ENCODE assay signal across 27 cellular contexts in the genomic region with DNA sequence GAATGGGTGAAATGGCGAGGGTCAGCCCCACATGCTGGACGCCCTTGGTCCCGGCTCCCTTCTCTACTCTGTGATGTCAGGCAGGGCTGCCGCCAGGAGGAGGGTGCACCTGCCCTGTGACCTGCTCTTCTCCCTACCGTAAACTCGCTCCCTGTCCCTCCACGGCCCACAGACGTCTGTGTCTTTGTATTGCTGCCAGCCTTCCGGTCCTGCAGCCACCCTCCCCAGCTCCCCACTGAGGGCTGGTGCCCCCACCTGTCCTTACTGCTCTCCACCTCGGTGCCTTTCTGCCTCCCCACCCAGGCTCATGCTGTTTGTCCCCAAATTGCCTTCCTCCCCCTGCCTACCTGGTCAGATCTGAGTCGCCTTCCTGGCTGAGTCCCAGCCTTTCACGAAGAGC. TPM values are rescaled to one million over a fixed set of nuclear protein-coding genes. Genes with fewer than 3 reads are reported as not detected.
DNase-seq lines count a peak whose midpoint lies in the region; ATAC-seq and TF ChIP-seq lines count a peak whose summit lies in the region.
"Had no signal": no experiment of that assay in that cellular context is flagged by ENCODE, and none has a peak within 500 bp of the region (broad histone marks: within the 10 kb centered on the region; RNA-seq: fewer than 3 reads in every experiment).

No MANE protein-coding gene starts in this region.

- peaks cover 80% of the 10 kb centered on the region for H3K4me1 Mint-ChIP-seq in activated CD8-positive, alpha-beta memory T cell treated with anti-CD3 and anti-CD28 coated beads, Interleukin-2, amount 10 ng/mL, durations not matched to agents 7 days and 5 days
- H3K4me1 Mint-ChIP-seq in activated CD8-positive, alpha-beta T cell treated with anti-CD3 and anti-CD28 coated beads for 36 hours (ENCODE audit: low read depth): peaks cover 38% of the 10 kb centered on the region

- peak overlapping the region in 12 of 21 experiments; percentile 18 to 84 (median 57) for H3K27ac ChIP-seq in skin epidermis
- H3K27ac ChIP-seq: dorsolateral prefrontal cortex, epithelial cell of prostate, GM23248, lower lobe of right lung, uterus had no signal

- POLR2A ChIA-PET in activated CD8-positive, alpha-beta T cell treated with anti-CD3 and anti-CD28 coated beads for 36 hours (lab: Charles Lee): no interaction called here

- H3K36me3 Mint-ChIP-seq in activated CD8-positive, alpha-beta memory T cell treated with anti-CD3 and anti-CD28 coated beads, Interleukin-2, amount 10 ng/mL, durations not matched to agents 7 days and 5 days: peaks cover 7% of the 10 kb centered on the region
- H3K36me3 Mint-ChIP-seq in activated CD8-positive, alpha-beta T cell treated with anti-CD3 and anti-CD28 coated beads for 36 hours (ENCODE audit: low read depth): no peaks in the 10 kb centered on the region

- no peak for TF ChIP-seq CTCF in GM12865 (IDR thresholded peaks at IDR 0.05; ENCODE audit: insufficient read depth, low read depth, low read length, missing control alignments)
- TF ChIP-seq CTCF in activated CD8-positive, alpha-beta T cell treated with anti-CD3 and anti-CD28 coated beads for 36 hours (IDR thresholded peaks at IDR 0.05): no peak

- H3K4me3 ChIP-seq in GM12865 (ENCODE audit: low read depth, low read length): peak overlapping the region; percentile 5; the same call in 1 of the 2 replicates
- H3K4me3 ChIP-seq in skin epidermis: no peak overlapping the region
- H3K4me3 ChIP-seq: dorsolateral prefrontal cortex, GM23248, lower lobe of right lung, MG63, uterus had no signal

- CTCF ChIA-PET in activated CD8-positive, alpha-beta memory T cell treated with anti-CD3 and anti-CD28 coated beads, Interleukin-2, amount 10 ng/mL, durations not matched to agents 7 days and 5 days (lab: Charles Lee): no interaction called here
- CTCF ChIA-PET in activated CD8-positive, alpha-beta T cell treated with anti-CD3 and anti-CD28 coated beads for 36 hours (lab: Charles Lee): interaction anchor here (0.9 kb wide), 1 partner anchor 20 kb away, joined by 3 read pairs; no protein-coding TSS in a partner anchor

- H3K27me3 Mint-ChIP-seq in activated CD8-positive, alpha-beta memory T cell treated with anti-CD3 and anti-CD28 coated beads, Interleukin-2, amount 10 ng/mL, durations not matched to agents 7 days and 5 days: peaks cover 2% of the 10 kb centered on the region
- H3K27me3 Mint-ChIP-seq in activated CD8-positive, alpha-beta T cell treated with anti-CD3 and anti-CD28 coated beads for 36 hours: no peaks in the 10 kb centered on the region

- no peak for ATAC-seq in activated CD8-positive, alpha-beta memory T cell treated with anti-CD3 and anti-CD28 coated beads, Interleukin-2, amount 10 ng/mL, durations not matched to agents 7 days and 5 days
- ATAC-seq in activated CD8-positive, alpha-beta T cell treated with anti-CD3 and anti-CD28 coated beads for 36 hours: no peak
- ATAC-seq in HG03439 (IDR thresholded peaks at IDR 0.05; ENCODE audit: unreplicated experiment): no peak
- ATAC-seq: lower lobe of right lung had no signal

- no peak for DNase-seq in activated CD8-positive, alpha-beta memory T cell treated with anti-CD3 and anti-CD28 coated beads, Interleukin-2, amount 10 ng/mL, durations not matched to agents 7 days and 5 days
- no peak for DNase-seq in activated CD8-positive, alpha-beta memory T cell treated with anti-CD3 and anti-CD28 coated beads, Interleukin-2, amount 50 U/mL, for 4 hours
- DNase-seq in GM12865 (ENCODE audit: low read depth) (no peak), NCI-H1417 (lab: John Stamatoyannopoulos, UW) (no peak), NCI-H774 (lab: John Stamatoyannopoulos, UW) (no peak)
- no peak for DNase-seq in activated CD8-positive, alpha-beta T cell treated with anti-CD3 and anti-CD28 coated beads for 36 hours
- DNase-seq: C1 segment of cervical spinal cord; DMS 273 treated with DMSO at 0.1 percent for 48 hours; dorsolateral prefrontal cortex; foreskin melanocyte; GM23248; kidney; lower lobe of right lung; MG63; retina; stimulated activated CD4-positive, alpha-beta T cell treated with anti-CD3 and anti-CD28 coated beads, Interleukin-12 subunit alpha, Interleukin-12 subunit beta, amount 100 ng/mL, for 4 hours; substantia nigra; uterus had no signal

- intact Hi-C loops in activated CD8-positive, alpha-beta T cell treated with anti-CD3 and anti-CD28 coated beads for 36 hours (cut with micrococcal nuclease): no loop called here

- H3K27ac Mint-ChIP-seq in activated CD8-positive, alpha-beta memory T cell treated with anti-CD3 and anti-CD28 coated beads, Interleukin-2, amount 10 ng/mL, durations not matched to agents 7 days and 5 days: peak overlapping the region; percentile 96
- H3K27ac Mint-ChIP-seq in activated CD8-positive, alpha-beta T cell treated with anti-CD3 and anti-CD28 coated beads for 36 hours: peak overlapping the region; percentile 18
- H3K27ac Mint-ChIP-seq: activated T-helper 2 cell treated with anti-CD3 and anti-CD28 coated beads, Interferon-gamma antibody, Interleukin-2, Interleukin-4, amounts not matched to agents 10 μg/mL and 5 μg/mL and 100 μg/mL, durations not matched to agents 14 hours and 24 hours and 36 hours; T-helper 1 cell treated with Interleukin-12 subunit alpha and Interleukin-12 subunit beta and Interleukin-4 antibody, amounts not matched to agents 30 μg/mL and 1 μg/mL, for 36 hours had no signal

- no peak overlapping the region for H3K4me3 Mint-ChIP-seq in activated CD8-positive, alpha-beta memory T cell treated with anti-CD3 and anti-CD28 coated beads, Interleukin-2, amount 10 ng/mL, durations not matched to agents 7 days and 5 days
- peak overlapping the region; percentile 5 for H3K4me3 Mint-ChIP-seq in activated CD8-positive, alpha-beta T cell treated with anti-CD3 and anti-CD28 coated beads for 36 hours
- H3K4me3 Mint-ChIP-seq: T-helper 1 cell treated with Interleukin-12 subunit alpha and Interleukin-12 subunit beta and Interleukin-4 antibody, amounts not matched to agents 30 μg/mL and 1 μg/mL, for 36 hours had no signal

- peaks cover 5% of the 10 kb centered on the region for H3K9me3 Mint-ChIP-seq in activated CD8-positive, alpha-beta memory T cell treated with anti-CD3 and anti-CD28 coated beads, Interleukin-2, amount 10 ng/mL, durations not matched to agents 7 days and 5 days (ENCODE audit: low read depth)
- no peaks in the 10 kb centered on the region for H3K9me3 Mint-ChIP-seq in activated CD8-positive, alpha-beta T cell treated with anti-CD3 and anti-CD28 coated beads for 36 hours
- H3K9me3 Mint-ChIP-seq: activated T-helper 2 cell treated with anti-CD3 and anti-CD28 coated beads, Interferon-gamma antibody, Interleukin-2, Interleukin-4, amounts not matched to agents 10 μg/mL and 5 μg/mL and 100 μg/mL, durations not matched to agents 14 hours and 24 hours and 36 hours; T-helper 1 cell treated with Interleukin-12 subunit alpha and Interleukin-12 subunit beta and Interleukin-4 antibody, amounts not matched to agents 30 μg/mL and 1 μg/mL, for 36 hours had no signal

RNA-seq across cellular contexts. Expression of gene CCR6, which starts 4.1 kb away (rescaled TPM):
- 1 to 10 TPM; 8.7 to 9.1 TPM for total RNA-seq in activated CD8-positive, alpha-beta memory T cell treated with anti-CD3 and anti-CD28 coated beads, Interleukin-2, amount 10 ng/mL, durations not matched to agents 7 days and 5 days
- under 1 TPM in 1 of 2 experiments, not detected in 1; 0.23 TPM for total RNA-seq in activated CD8-positive, alpha-beta T cell treated with anti-CD3 and anti-CD28 coated beads for 36 hours
- total RNA-seq: A172; activated T-helper 2 cell treated with anti-CD3 and anti-CD28 coated beads, Interferon-gamma antibody, Interleukin-2, Interleukin-4, amounts not matched to agents 10 μg/mL and 5 μg/mL and 100 μg/mL, durations not matched to agents 14 hours and 24 hours and 36 hours; bronchial epithelial cell; G401; GM23248; osteoblast; uterus had no signal

RNA-seq across cellular contexts. Expression of gene GPR31, which starts 38.9 kb away (rescaled TPM):
- total RNA-seq in activated CD8-positive, alpha-beta memory T cell treated with anti-CD3 and anti-CD28 coated beads, Interleukin-2, amount 10 ng/mL, durations not matched to agents 7 days and 5 days: not detected
- total RNA-seq in activated CD8-positive, alpha-beta T cell treated with anti-CD3 and anti-CD28 coated beads for 36 hours: not detected
- total RNA-seq: A172; activated T-helper 2 cell treated with anti-CD3 and anti-CD28 coated beads, Interferon-gamma antibody, Interleukin-2, Interleukin-4, amounts not matched to agents 10 μg/mL and 5 μg/mL and 100 μg/mL, durations not matched to agents 14 hours and 24 hours and 36 hours; bronchial epithelial cell; dorsolateral prefrontal cortex; G401; GM23248; lower lobe of right lung; osteoblast; uterus had no signal

Comparison
In these comparisons a context has a peak if more than half of its experiments do, and no peak if none do; other contexts are left out.
1. RNA of gene CCR6, which starts 4.1 kb away (total RNA-seq): 8.7 to 9.1 TPM in activated CD8-positive, alpha-beta memory T cell treated with anti-CD3 and anti-CD28 coated beads, Interleukin-2, amount 10 ng/mL, durations not matched to agents 7 days and 5 days; 0.23 TPM in activated CD8-positive, alpha-beta T cell treated with anti-CD3 and anti-CD28 coated beads for 36 hours; every median in the first group is over 4 times any median in the second.